Comparison of ENCODE assay signal across 23 cellular contexts in the genomic region with DNA sequence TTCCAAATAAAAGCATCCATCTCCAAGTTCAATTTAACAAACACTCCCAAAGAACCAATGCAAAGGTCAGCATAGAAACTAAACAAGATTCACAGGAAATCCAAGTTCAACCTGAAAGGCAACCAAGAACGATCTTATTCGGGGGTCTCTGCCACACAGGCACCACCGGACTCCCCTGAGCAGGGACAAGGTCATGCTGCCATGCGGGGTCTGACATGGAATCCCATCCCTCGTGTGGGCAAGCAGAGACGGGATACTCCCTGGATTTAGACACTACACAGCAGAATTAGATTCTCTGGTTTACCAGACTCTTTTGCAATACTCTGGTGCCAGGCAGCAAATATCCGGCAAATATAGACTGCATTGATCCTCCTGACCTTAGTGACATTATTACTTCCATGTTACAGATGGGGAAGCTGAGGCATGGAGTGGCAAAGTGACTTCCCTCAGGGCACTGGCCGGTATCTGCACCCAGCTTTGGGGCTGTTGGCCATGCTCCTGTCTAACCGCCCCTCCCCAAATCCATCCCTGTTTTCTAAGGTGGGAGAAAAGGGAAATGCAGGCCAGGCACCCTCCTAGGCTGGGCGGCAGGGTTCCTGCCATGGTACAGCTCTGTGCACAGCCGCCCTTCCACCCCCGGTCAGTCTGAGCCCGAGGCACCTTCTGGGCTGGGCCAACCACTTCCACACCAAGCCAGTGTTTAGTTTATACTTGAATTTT.
DNase-seq lines count a peak whose midpoint lies in the region; ATAC-seq and TF ChIP-seq lines count a peak whose summit lies in the region.
"Had no signal": no experiment of that assay in that cellular context is flagged by ENCODE, and none has a peak within 500 bp of the region (broad histone marks: within the 10 kb centered on the region; RNA-seq: fewer than 3 reads in every experiment).

No MANE protein-coding gene starts in this region.

- H2AFZ ChIP-seq in SK-N-SH (ENCODE audit: low read depth), result no peak overlapping the region

- intact Hi-C loops in left ventricle myocardium inferior (cut with micrococcal nuclease) (no loop called here), left ventricle myocardium superior (cut with micrococcal nuclease) (no loop called here), colonic mucosa (cut with DNase I) (no loop called here), posterior vena cava (cut with DNase I) (no loop called here)

- no peaks in the 10 kb centered on the region for H3F3A ChIP-seq in SK-N-SH (replicated peaks; ENCODE audit: insufficient read depth)

- H3K9ac ChIP-seq in colonic mucosa (ENCODE audit: low read depth in 2 of 2, low read length in 2 of 2), result no peak overlapping the region
- no peak overlapping the region for H3K9ac ChIP-seq in SK-N-SH

- no peaks in the 10 kb centered on the region for H4K20me1 ChIP-seq in SK-N-SH (ENCODE audit: insufficient read depth)

- H3K4me2 ChIP-seq in SK-N-SH, result no peak overlapping the region

- no peak for TF ChIP-seq RAD21 in SK-N-SH (IDR thresholded peaks at IDR 0.05; ENCODE audit: low read length)

- H3K9me3 ChIP-seq in left ventricle myocardium inferior (replicated peaks) (no peaks in the 10 kb centered on the region), colonic mucosa (no peaks in the 10 kb centered on the region), SK-N-SH (no peaks in the 10 kb centered on the region)
- H3K9me3 ChIP-seq: ovary, tibial nerve had no signal

- H3K27ac ChIP-seq in left ventricle myocardium inferior (replicated peaks) (peak overlapping the region; percentile 84), colonic mucosa (no peak overlapping the region), SK-N-SH (ENCODE audit: low read depth in 2 of 2, low read length in 1 of 2) (no peak overlapping the region)
- H3K27ac ChIP-seq: tibial nerve had no signal

- ATAC-seq in left ventricle myocardium superior, result no peak
- ATAC-seq: natural killer cell treated with Interleukin-12 subunit alpha and Interleukin-12 subunit beta and Interleukin-15 and Interleukin-18, amount 100 ng/mL, for 72 hours; T-helper 17 cell had no signal

- no peaks in the 10 kb centered on the region for H3K79me2 ChIP-seq in SK-N-SH (ENCODE audit: insufficient read depth)

- H3K9me3 Mint-ChIP-seq in type B pancreatic cell, result no peaks in the 10 kb centered on the region
- H3K9me3 Mint-ChIP-seq in nephron progenitor cell, result no peaks in the 10 kb centered on the region
- H3K9me3 Mint-ChIP-seq: natural killer cell treated with Interleukin-12 subunit alpha and Interleukin-12 subunit beta and Interleukin-15 and Interleukin-18, amount 100 ng/mL, for 72 hours; stimulated activated naive CD8-positive, alpha-beta T cell treated with anti-CD3 and anti-CD28 coated beads, Interleukin-15, Interleukin-2, amounts not matched to agents 100 ng/mL and 50 ng/mL, for 24 hours had no signal

- H3K36me3 ChIP-seq in left ventricle myocardium inferior (peaks cover 29% of the 10 kb centered on the region), colonic mucosa (no peaks in the 10 kb centered on the region), SK-N-SH (replicated peaks in 1 of 2; ENCODE audit: control insufficient read depth in 1 of 2, insufficient read depth in 2 of 2, low read length in 1 of 2) (no peaks in the 10 kb centered on the region)
- H3K36me3 ChIP-seq: ovary, tibial nerve had no signal

- DNase-seq in left ventricle myocardium inferior (no peak), left ventricle myocardium superior (no peak), colonic mucosa (peak; percentile 4), posterior vena cava (ENCODE audit: low spot score) (peak; percentile 74), type B pancreatic cell (ENCODE audit: extremely low spot score, unreplicated experiment) (peak; percentile 40), SK-N-SH (no peak), nephron progenitor cell (no peak), NCI-H510A treated with DMSO at 0.1 percent for 48 hours (lab: John Stamatoyannopoulos, UW) (no peak)
- DNase-seq: ACHN; effector memory CD4-positive, alpha-beta T cell; erythroblast; KG1; NCI-H1105 treated with DMSO at 0.1 percent for 48 hours; NCI-H1930; NCI-H526; NK-92 treated with Interleukin-12 subunit alpha and Interleukin-12 subunit beta, amount 100 ng/mL, for 24 hours; T-helper 17 cell had no signal

- no peak for TF ChIP-seq CTCF in left ventricle myocardium inferior (IDR thresholded peaks at IDR 0.05; ENCODE audit: borderline replicate concordance)
- TF ChIP-seq CTCF in colonic mucosa (IDR thresholded peaks at IDR 0.05), result no peak
- TF ChIP-seq CTCF in type B pancreatic cell (conservative IDR thresholded peaks at IDR 0.05), result no peak
- TF ChIP-seq CTCF in SK-N-SH (IDR thresholded peaks at IDR 0.05), result no peak
- no peak for TF ChIP-seq CTCF in nephron progenitor cell (IDR thresholded peaks at IDR 0.05)

- POLR2A ChIA-PET in SK-N-SH (lab: Yijun Ruan, JAX), result no interaction called here

- H3K4me1 Mint-ChIP-seq in type B pancreatic cell (ENCODE audit: unreplicated experiment), result peaks cover 4% of the 10 kb centered on the region
- peaks cover 77% of the 10 kb centered on the region for H3K4me1 Mint-ChIP-seq in nephron progenitor cell

- H3K4me3 ChIP-seq in left ventricle myocardium inferior (no peak overlapping the region), colonic mucosa (no peak overlapping the region), SK-N-SH (ENCODE audit: low read depth in 2 of 2, low read length in 1 of 2) (no peak overlapping the region)
- H3K4me3 ChIP-seq: lung, ovary, tibial nerve had no signal

- H3K27ac Mint-ChIP-seq in type B pancreatic cell (no peak overlapping the region), nephron progenitor cell (no peak overlapping the region)
- H3K27ac Mint-ChIP-seq: activated naive CD8-positive, alpha-beta T cell; natural killer cell treated with Interleukin-12 subunit alpha and Interleukin-12 subunit beta and Interleukin-15 and Interleukin-18, amount 100 ng/mL, for 72 hours; stimulated activated naive CD8-positive, alpha-beta T cell treated with anti-CD3 and anti-CD28 coated beads, Interleukin-15, Interleukin-2, amounts not matched to agents 100 ng/mL and 50 ng/mL, for 24 hours; T-helper 17 cell had no signal

- H3K27me3 Mint-ChIP-seq in type B pancreatic cell (peaks cover 6% of the 10 kb centered on the region), nephron progenitor cell (ENCODE audit: low read depth, poor library complexity) (peaks cover 14% of the 10 kb centered on the region)

- CTCF ChIA-PET in SK-N-SH (lab: Yijun Ruan, JAX), result interaction anchor here (0.8 kb wide), 1 partner anchor 12 kb away, joined by 3 read pairs; no protein-coding TSS in a partner anchor

- H3K27me3 ChIP-seq in left ventricle myocardium inferior (ENCODE audit: low read depth) (peaks cover 24% of the 10 kb centered on the region), colonic mucosa (no peaks in the 10 kb centered on the region), SK-N-SH (ENCODE audit: insufficient read depth) (no peaks in the 10 kb centered on the region)
- H3K27me3 ChIP-seq: ovary had no signal

- H3K36me3 Mint-ChIP-seq in type B pancreatic cell (no peaks in the 10 kb centered on the region), nephron progenitor cell (ENCODE audit: low read depth) (no peaks in the 10 kb centered on the region)
- H3K36me3 Mint-ChIP-seq: activated naive CD8-positive, alpha-beta T cell; natural killer cell treated with Interleukin-12 subunit alpha and Interleukin-12 subunit beta and Interleukin-15 and Interleukin-18, amount 100 ng/mL, for 72 hours had no signal

- H3K9me2 ChIP-seq in SK-N-SH, result no peaks in the 10 kb centered on the region

- 58% methylated on average over 13 of the region's 13 CpGs for WGBS in SK-N-SH (ENCODE audit: low lambda C conversion rate)

- H3K4me3 Mint-ChIP-seq in type B pancreatic cell (no peak overlapping the region), nephron progenitor cell (no peak overlapping the region)
- H3K4me3 Mint-ChIP-seq: activated naive CD8-positive, alpha-beta T cell; natural killer cell treated with Interleukin-12 subunit alpha and Interleukin-12 subunit beta and Interleukin-15 and Interleukin-18, amount 100 ng/mL, for 72 hours; stimulated activated naive CD8-positive, alpha-beta T cell treated with anti-CD3 and anti-CD28 coated beads, Interleukin-15, Interleukin-2, amounts not matched to agents 100 ng/mL and 50 ng/mL, for 24 hours; T-helper 17 cell had no signal

- H3K4me1 ChIP-seq in left ventricle myocardium inferior (peaks cover 28% of the 10 kb centered on the region), colonic mucosa (no peaks in the 10 kb centered on the region), SK-N-SH (ENCODE audit: control insufficient read depth in 1 of 2, insufficient read depth in 2 of 2, low read depth in 1 of 2, low read length in 1 of 2) (peaks cover 0 to 11% of the 10 kb centered on the region in 2 experiments; a peak in 1 of 4 replicates)

- TF ChIP-seq EP300 in SK-N-SH (IDR thresholded peaks at IDR 0.05; ENCODE audit: borderline replicate concordance in 1 of 2, low read depth in 1 of 2, low read length in 1 of 2), result no peak

TF ChIP-seq in SK-N-SH, 30 proteins besides CTCF, POLR2A, EP300 and RAD21:
- TF ChIP-seq, protein P1, sequence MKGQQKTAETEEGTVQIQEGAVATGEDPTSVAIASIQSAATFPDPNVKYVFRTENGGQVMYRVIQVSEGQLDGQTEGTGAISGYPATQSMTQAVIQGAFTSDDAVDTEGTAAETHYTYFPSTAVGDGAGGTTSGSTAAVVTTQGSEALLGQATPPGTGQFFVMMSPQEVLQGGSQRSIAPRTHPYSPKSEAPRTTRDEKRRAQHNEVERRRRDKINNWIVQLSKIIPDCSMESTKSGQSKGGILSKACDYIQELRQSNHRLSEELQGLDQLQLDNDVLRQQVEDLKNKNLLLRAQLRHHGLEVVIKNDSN (IDR thresholded peaks at IDR 0.05; ENCODE audit: borderline replicate concordance, low read depth), result no peak
- TF ChIP-seq TEAD4 (IDR thresholded peaks at IDR 0.05; ENCODE audit: borderline replicate concordance, insufficient read depth) (no peak), MEF2A (IDR thresholded peaks at IDR 0.05; ENCODE audit: borderline replicate concordance, low read depth) (no peak), RXRA (IDR thresholded peaks at IDR 0.05; ENCODE audit: borderline replicate concordance, low read depth) (no peak), TAF1 (IDR thresholded peaks at IDR 0.05; ENCODE audit: borderline replicate concordance, low read depth, low read length) (no peak)

Comparison
In these comparisons a context has a peak if more than half of its experiments do, and no peak if none do; other contexts are left out.
1. DNase-seq: peak in colonic mucosa (single experiment), posterior vena cava (single experiment) and type B pancreatic cell (single experiment); none in left ventricle myocardium inferior (single experiment), left ventricle myocardium superior (single experiment), SK-N-SH (single experiment), nephron progenitor cell (single experiment) and NCI-H510A treated with DMSO at 0.1 percent for 48 hours (single experiment).